ENCODE assay signal across 8 cellular contexts in the genomic region with DNA sequence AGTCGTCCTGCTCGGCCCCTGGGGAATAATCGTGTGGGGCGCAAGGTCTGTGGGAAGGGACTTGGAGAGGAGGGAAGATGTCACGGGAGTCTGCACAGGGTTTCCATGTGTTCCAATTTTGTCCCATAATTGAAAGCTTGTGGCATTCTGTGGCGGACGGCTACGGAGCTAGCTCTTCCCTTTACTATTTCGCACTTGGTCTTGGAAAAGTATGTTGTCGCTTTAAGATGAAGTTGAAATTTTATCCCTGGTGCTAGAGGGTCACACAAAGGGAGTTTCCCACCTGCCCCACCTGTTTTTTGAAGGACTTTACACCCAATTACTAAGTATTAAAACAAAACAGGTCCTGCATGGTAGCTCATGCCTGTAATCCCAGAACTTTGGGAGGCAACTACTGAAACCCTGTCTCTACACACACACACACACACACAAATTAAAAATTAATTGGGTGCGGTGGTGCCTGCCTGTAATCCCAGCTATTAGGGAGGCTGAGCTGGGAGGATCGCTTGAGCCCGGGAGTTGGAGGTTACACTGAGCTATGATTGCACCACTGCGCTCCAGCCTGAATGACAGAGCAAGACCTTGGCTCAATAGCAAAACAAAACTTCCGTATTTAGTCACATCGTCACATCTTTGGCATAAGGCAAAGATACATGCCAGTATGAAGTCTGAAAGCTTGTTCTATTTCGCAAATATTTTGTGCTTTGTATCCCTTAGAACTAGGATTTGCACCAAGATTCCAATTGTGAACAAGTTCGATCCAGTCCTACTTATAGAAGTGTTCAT. TPM values are rescaled to one million over a fixed set of nuclear protein-coding genes. Genes with fewer than 3 reads are reported as not detected.
A peak's percentile ranks its signal among the peaks of the same experiment; 100 is the strongest.
DNase-seq lines count a peak whose midpoint lies in the region; ATAC-seq and TF ChIP-seq lines count a peak whose summit lies in the region.

No MANE protein-coding gene starts in this region.

- no peak overlapping the region for H4K12ac ChIP-seq in trophoblast cell (ENCODE audit: low read depth, low read length)

- H3K27me3 Mint-ChIP-seq in activated CD8-positive, alpha-beta T cell treated with anti-CD3 and anti-CD28 coated beads, Interleukin-2, amount 10 ng/mL, durations not matched to agents 7 days and 5 days (ENCODE audit: low read depth), result no peaks in the 10 kb centered on the region
- H3K27me3 Mint-ChIP-seq in glutamatergic neuron (ENCODE audit: unreplicated experiment), result peaks cover 11% of the 10 kb centered on the region

- no peak overlapping the region for H2BK12ac ChIP-seq in trophoblast cell (ENCODE audit: low read length)

- H3K9me3 ChIP-seq in BE2C (no peaks in the 10 kb centered on the region), trophoblast cell (ENCODE audit: insufficient read depth, low read depth, low read length) (no peaks in the 10 kb centered on the region)

- H3K4me3 Mint-ChIP-seq in activated CD8-positive, alpha-beta T cell treated with anti-CD3 and anti-CD28 coated beads, Interleukin-2, amount 10 ng/mL, durations not matched to agents 7 days and 5 days, result peak overlapping the region; percentile 98
- H3K4me3 Mint-ChIP-seq in glutamatergic neuron (ENCODE audit: unreplicated experiment), result peak overlapping the region; percentile 94

- WGBS in trophoblast cell (ENCODE audit: extremely low coverage, insufficient coverage, insufficient read length), result no CpG with 5 or more reads among the region's 18 CpGs

- peak overlapping the region; percentile 9 for H3K18ac ChIP-seq in trophoblast cell (ENCODE audit: low read length)

- peaks cover 10% of the 10 kb centered on the region for H3K79me1 ChIP-seq in trophoblast cell (ENCODE audit: low read length)

- H3K27ac Mint-ChIP-seq in activated CD8-positive, alpha-beta T cell treated with anti-CD3 and anti-CD28 coated beads, Interleukin-2, amount 10 ng/mL, durations not matched to agents 7 days and 5 days, result peak overlapping the region; percentile 100
- H3K27ac Mint-ChIP-seq in glutamatergic neuron (ENCODE audit: unreplicated experiment), result peak overlapping the region; percentile 90

- ATAC-seq in activated CD8-positive, alpha-beta T cell treated with anti-CD3 and anti-CD28 coated beads, Interleukin-2, amount 10 ng/mL, durations not matched to agents 7 days and 5 days, result no peak
- ATAC-seq in GM21360 (IDR thresholded peaks at IDR 0.05; ENCODE audit: unreplicated experiment) (no peak), HG03280 (IDR thresholded peaks at IDR 0.05; ENCODE audit: unreplicated experiment) (no peak)

- H3K4me3 ChIP-seq in BE2C (ENCODE audit: low read depth, low read length) (peak overlapping the region; percentile 66), trophoblast cell (ENCODE audit: low read depth, low read length) (peak overlapping the region; percentile 87)

- peaks cover 37% of the 10 kb centered on the region for H3K36me3 ChIP-seq in BE2C
- H3K36me3 ChIP-seq in trophoblast cell (ENCODE audit: control insufficient read depth in 1 of 2, insufficient read depth in 2 of 2, low read length in 2 of 2), result peaks cover 19 to 26% of the 10 kb centered on the region in 2 experiments

- H4K91ac ChIP-seq in trophoblast cell (ENCODE audit: low read depth, low read length), result peak overlapping the region; percentile 33

- H3K9ac ChIP-seq in trophoblast cell (ENCODE audit: low read length), result peak overlapping the region; percentile 97

- no peak overlapping the region for H3K23ac ChIP-seq in trophoblast cell (ENCODE audit: low read length)

- peak overlapping the region; percentile 41 for H2AFZ ChIP-seq in trophoblast cell (ENCODE audit: insufficient read depth, low read length, poor library complexity)

- peak overlapping the region; percentile 9 for H2BK120ac ChIP-seq in trophoblast cell (ENCODE audit: insufficient read depth, low read length, poor library complexity)

- H3K4me1 Mint-ChIP-seq in activated CD8-positive, alpha-beta T cell treated with anti-CD3 and anti-CD28 coated beads, Interleukin-2, amount 10 ng/mL, durations not matched to agents 7 days and 5 days (ENCODE audit: low read depth), result peaks cover 37% of the 10 kb centered on the region
- H3K4me1 Mint-ChIP-seq in glutamatergic neuron (ENCODE audit: low read depth, unreplicated experiment), result peaks cover 11% of the 10 kb centered on the region

- H3K9me3 Mint-ChIP-seq in activated CD8-positive, alpha-beta T cell treated with anti-CD3 and anti-CD28 coated beads, Interleukin-2, amount 10 ng/mL, durations not matched to agents 7 days and 5 days (ENCODE audit: insufficient read depth), result no peaks in the 10 kb centered on the region
- peaks cover 11% of the 10 kb centered on the region for H3K9me3 Mint-ChIP-seq in glutamatergic neuron (ENCODE audit: unreplicated experiment)

- peak overlapping the region; percentile 54 for H3K14ac ChIP-seq in trophoblast cell (ENCODE audit: low read length)

- peaks cover 53% of the 10 kb centered on the region for H3K36me3 Mint-ChIP-seq in activated CD8-positive, alpha-beta T cell treated with anti-CD3 and anti-CD28 coated beads, Interleukin-2, amount 10 ng/mL, durations not matched to agents 7 days and 5 days (ENCODE audit: low read depth)
- H3K36me3 Mint-ChIP-seq in glutamatergic neuron (ENCODE audit: unreplicated experiment), result no peaks in the 10 kb centered on the region

- H3K4me2 ChIP-seq in trophoblast cell (ENCODE audit: low read length), result peak overlapping the region; percentile 98

- H3K4ac ChIP-seq in trophoblast cell (ENCODE audit: low read depth, low read length), result peak overlapping the region; percentile 16

- H3K79me2 ChIP-seq in trophoblast cell (ENCODE audit: control insufficient read depth, insufficient read depth, low read length, poor library complexity), result peaks cover 14% of the 10 kb centered on the region

- H4K8ac ChIP-seq in trophoblast cell (ENCODE audit: low read depth, low read length), result peak overlapping the region; percentile 33

- peak overlapping the region; percentile 32 for H2BK5ac ChIP-seq in trophoblast cell (ENCODE audit: low read depth, low read length, poor library complexity)

- POLR2A ChIA-PET in activated CD8-positive, alpha-beta T cell treated with anti-CD3 and anti-CD28 coated beads, Interleukin-2, amount 10 ng/mL, durations not matched to agents 7 days and 5 days (lab: Charles Lee), result interaction anchor here (1.0 to 3.2 kb wide), 13 partner anchors 9 to 123 kb away, joined by 3 to 19 read pairs (median 10); partner anchors contain the start of genes COG3 and SLC25A30

- H3K27me3 ChIP-seq in BE2C (no peaks in the 10 kb centered on the region), trophoblast cell (ENCODE audit: insufficient read depth, low read length) (no peaks in the 10 kb centered on the region)

- no peak overlapping the region for H2AK5ac ChIP-seq in trophoblast cell (ENCODE audit: low read length)

- H3K4me1 ChIP-seq in BE2C (peaks cover 3% of the 10 kb centered on the region; the same call in 1 of the 2 replicates), trophoblast cell (ENCODE audit: control insufficient read depth in 1 of 2, insufficient read depth in 2 of 2, low read length in 2 of 2) (peaks cover 0 to 3% of the 10 kb centered on the region in 2 experiments)

- DNase-seq in BE2C, result peak; percentile 52
- DNase-seq in HuH-7 (ENCODE audit: low spot score), result peak; percentile 13
- DNase-seq in activated CD8-positive, alpha-beta T cell treated with anti-CD3 and anti-CD28 coated beads, Interleukin-2, amount 10 ng/mL, durations not matched to agents 7 days and 5 days, result no peak
- DNase-seq in glutamatergic neuron, result no peak
- peak; percentile 49 to 57 for DNase-seq in trophoblast cell
- no peak for DNase-seq in HK-2 (ENCODE audit: unreplicated experiment)

- CTCF ChIA-PET in activated CD8-positive, alpha-beta T cell treated with anti-CD3 and anti-CD28 coated beads, Interleukin-2, amount 10 ng/mL, durations not matched to agents 7 days and 5 days (lab: Charles Lee), result interaction anchor here (0.8 to 2.9 kb wide), 11 partner anchors 8 to 294 kb away, joined by 3 to 13 read pairs (median 4); no protein-coding TSS in a partner anchor

- H3K27ac ChIP-seq in trophoblast cell (ENCODE audit: low read depth, low read length), result peak overlapping the region; percentile 45

- TF ChIP-seq CTCF in BE2C (IDR thresholded peaks at IDR 0.05; ENCODE audit: low read depth, low read length) (no peak), glutamatergic neuron (IDR thresholded peaks at IDR 0.05; ENCODE audit: partially characterized antibody, unreplicated experiment) (no peak)

RNA-seq across cellular contexts. Expression of gene TPT1, which starts 1.0 kb away (rescaled TPM):
- polyA plus RNA-seq in BE2C (2012; ENCODE audit: insufficient read depth, insufficient read length, low read depth), result 1,369 TPM
- total RNA-seq in activated CD8-positive, alpha-beta T cell treated with anti-CD3 and anti-CD28 coated beads, Interleukin-2, amount 10 ng/mL, durations not matched to agents 7 days and 5 days, result 1,000 to 10,000 TPM; 3,981 to 4,076 TPM
- total RNA-seq in glutamatergic neuron (ENCODE audit: unreplicated experiment), result 1,515 TPM
- 3,985 and 4,109 TPM in 2 replicates for polyA plus RNA-seq in trophoblast cell (2013)

Comparison
In these comparisons a context has a peak if more than half of its experiments do, and no peak if none do; other contexts are left out.
1. DNase-seq: peak in BE2C (single experiment), HuH-7 (single experiment) and trophoblast cell (2 of 2); none in activated CD8-positive, alpha-beta T cell treated with anti-CD3 and anti-CD28 coated beads, Interleukin-2, amount 10 ng/mL, durations not matched to agents 7 days and 5 days (single experiment), glutamatergic neuron (single experiment) and HK-2 (single experiment).